8 cellular contexts compared by ENCODE assay signal in genomic region chr21:28992526-28993292, GRCh38. TPM values are rescaled to one million over a fixed set of nuclear protein-coding genes. Genes with fewer than 3 reads are reported as not detected.
DNase-seq lines count a peak whose midpoint lies in the region; ATAC-seq, FAIRE-seq and TF ChIP-seq lines count a peak whose summit lies in the region.

Gene LTN1, minus strand, starts transcription at chr21:28992877. Its CDS starts 72 bp downstream, at chr21:28992805.

- H3F3A ChIP-seq in smooth muscle cell (ENCODE audit: low read depth) = peaks cover 8% of the 10 kb centered on the region

- DNase-seq in ACHN (peak; percentile 97), NCI-H2227 (lab: John Stamatoyannopoulos, UW; ENCODE audit: unreplicated experiment) (peak; percentile 99), WERI-Rb-1 (peak; percentile 100), bronchial epithelial cell (ENCODE audit: low read depth) (peak; percentile 99), iPS-NIHi7 (ENCODE audit: extremely low spot score) (peak; percentile 97), smooth muscle cell (lab: John Stamatoyannopoulos, UW; ENCODE audit: unreplicated experiment) (peak; percentile 91)

- H3K4me1 ChIP-seq in smooth muscle cell (ENCODE audit: low read depth) = peaks cover 8% of the 10 kb centered on the region

- H3K9me3 ChIP-seq in WERI-Rb-1 (ENCODE audit: severe bottlenecking) (no peaks in the 10 kb centered on the region), smooth muscle cell (replicated peaks; ENCODE audit: low read depth) (no peaks in the 10 kb centered on the region)

- TF ChIP-seq CTCF in WERI-Rb-1 (IDR thresholded peaks at IDR 0.05; ENCODE audit: low read depth, low read length) = no peak
- no peak for TF ChIP-seq CTCF in bronchial epithelial cell (IDR thresholded peaks at IDR 0.05; ENCODE audit: insufficient read depth, low read length, severe bottlenecking)
- TF ChIP-seq CTCF in smooth muscle cell (IDR thresholded peaks at IDR 0.05; ENCODE audit: borderline replicate concordance, insufficient read depth, poor library complexity, severe bottlenecking) = no peak

- H3K27ac ChIP-seq in WERI-Rb-1 = peak within 1 kb of the TSS; percentile 80
- H3K27ac ChIP-seq in smooth muscle cell (ENCODE audit: low read depth) = peak within 1 kb of the TSS; percentile 93

- H2AFZ ChIP-seq in smooth muscle cell (ENCODE audit: low read depth) = peak within 1 kb of the TSS; percentile 71

- in situ Hi-C loops in ACHN (cut with HindIII; ENCODE audit: low pct_ligation_motif_present, low pct_unique_long_range_greater_than_20kb, low sequenced_read_pairs) = no loop called here

- peaks cover under 1% of the 10 kb centered on the region for H4K20me1 ChIP-seq in smooth muscle cell (ENCODE audit: low read depth)

- H3K9ac ChIP-seq in smooth muscle cell (ENCODE audit: low read depth) = peak within 1 kb of the TSS; percentile 87

- peaks cover 44% of the 10 kb centered on the region for H3K79me2 ChIP-seq in smooth muscle cell (ENCODE audit: low read depth)

- peaks cover 8% of the 10 kb centered on the region for H3K36me3 ChIP-seq in WERI-Rb-1
- no peaks in the 10 kb centered on the region for H3K36me3 ChIP-seq in bronchial epithelial cell (ENCODE audit: control insufficient read depth, insufficient read depth, low read length)
- H3K36me3 ChIP-seq in smooth muscle cell (ENCODE audit: low read depth) = no peaks in the 10 kb centered on the region

- ATAC-seq in GM18873 (IDR thresholded peaks at IDR 0.05; ENCODE audit: low FRiP score, unreplicated experiment) = peak; percentile 99
- peak; percentile 96 for ATAC-seq in HG03139 (IDR thresholded peaks at IDR 0.05; ENCODE audit: unreplicated experiment)

- peak within 1 kb of the TSS; percentile 91 for H3K4me2 ChIP-seq in smooth muscle cell

- H3K27me3 ChIP-seq in WERI-Rb-1 (ENCODE audit: insufficient read depth, low read depth, severe bottlenecking) (no peaks in the 10 kb centered on the region), bronchial epithelial cell (ENCODE audit: control insufficient read depth, insufficient read depth, low read length) (no peaks in the 10 kb centered on the region), smooth muscle cell (ENCODE audit: low read depth) (no peaks in the 10 kb centered on the region)

- FAIRE-seq in bronchial epithelial cell (lab: Jason Lieb, UNC) = peak; percentile 92

- H3K4me3 ChIP-seq in WERI-Rb-1 (ENCODE audit: low read depth, low read length) (peak within 1 kb of the TSS; percentile 79), bronchial epithelial cell (ENCODE audit: low read depth, low read length) (peak within 1 kb of the TSS; percentile 83), smooth muscle cell (peak within 1 kb of the TSS; percentile 76)

- WGBS in smooth muscle cell (ENCODE audit: low lambda C conversion rate) = 2% methylated on average over 37 of the region's 43 CpGs

RNA-seq across cellular contexts. Expression of gene LTN1, which starts in this region (rescaled TPM):
- 22.4 and 25.0 TPM in 2 replicates for total RNA-seq in bronchial epithelial cell
- total RNA-seq in smooth muscle cell = 44.4 and 50.2 TPM in 2 replicates
- polyA plus RNA-seq in smooth muscle cell = 10.2 and 11.2 TPM in 2 replicates

Comparison
In these comparisons a context has a peak if more than half of its experiments do, and no peak if none do; other contexts are left out.
1. Peak in every context shown above with its lines: DNase-seq, ATAC-seq, H3K4me3 ChIP-seq and H3K27ac ChIP-seq.